7 cellular contexts compared by ENCODE assay signal in the genomic region with DNA sequence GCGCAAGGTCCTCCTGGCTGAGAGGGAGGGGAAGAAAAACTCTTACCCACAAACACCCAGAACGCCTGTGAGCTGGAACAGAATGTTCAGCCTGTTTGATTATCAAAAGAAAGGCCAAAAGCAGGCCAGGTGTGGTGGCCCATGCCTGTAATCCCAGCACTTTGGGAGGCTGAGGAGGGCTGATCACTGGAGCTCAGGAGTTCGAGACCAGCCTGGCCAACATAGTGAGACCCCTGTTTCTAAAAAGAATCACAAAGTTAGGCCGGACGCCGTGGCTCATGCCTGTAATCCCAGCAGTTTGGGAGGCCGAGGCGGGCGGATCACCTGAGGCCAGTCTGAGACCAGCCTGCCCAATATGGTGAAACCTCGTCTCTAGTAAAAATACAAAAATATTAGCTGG. TPM values are rescaled to one million over a fixed set of nuclear protein-coding genes. Genes with fewer than 3 reads are reported as not detected.
"Had no signal": no experiment of that assay in that cellular context is flagged by ENCODE, and none has a peak within 500 bp of the region (broad histone marks: within the 10 kb centered on the region; RNA-seq: fewer than 3 reads in every experiment).

No MANE protein-coding gene starts in this region.

RNA-seq across cellular contexts. Expression of a gene that starts 15.8 kb away (rescaled TPM):
- total RNA-seq: GM23248, H4, H7 had no signal
- polyA plus RNA-seq: GM23248, GM23338 had no signal

RNA-seq across cellular contexts. Expression of a gene that starts 24.2 kb away (rescaled TPM):
- total RNA-seq: GM23248, GM23338, H1, H4, H7, H9, HFFc6 had no signal
- polyA plus RNA-seq: GM23248, H1 had no signal
